In the genomic region with DNA sequence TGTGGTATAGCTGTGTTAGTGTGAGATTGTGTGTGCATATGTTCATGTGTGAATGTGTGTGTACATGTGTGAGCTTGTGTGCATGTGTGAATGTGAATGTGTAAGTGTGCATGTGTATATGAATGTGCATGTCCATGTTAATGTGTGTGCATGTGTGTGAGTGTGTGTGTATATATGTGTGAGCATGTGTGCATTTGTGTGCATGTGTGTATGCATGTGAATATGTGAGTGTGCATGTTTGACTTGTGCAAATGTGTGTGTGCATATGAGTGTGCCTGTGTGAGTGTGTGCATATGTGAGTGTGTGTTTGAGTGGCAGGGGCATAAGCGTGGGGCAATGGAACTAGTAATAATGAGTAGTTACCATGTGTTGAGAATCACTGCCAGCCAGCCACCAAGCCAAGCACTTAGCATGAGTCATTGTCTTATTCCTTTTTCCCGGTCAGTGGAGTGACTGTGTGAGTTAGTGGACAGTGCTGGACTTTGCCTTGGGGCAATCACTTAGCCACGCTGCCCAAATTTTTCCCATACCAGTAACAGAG, we compare ENCODE assay signal across 1 cellular context.
TF ChIP-seq lines count a peak whose summit lies in the region.

No MANE protein-coding gene starts in this region.

TF ChIP-seq in HEK293, 187 proteins besides CTCF, POLR2A, EP300 and RAD21 (continued from another document):
- TF ChIP-seq, protein P1, sequence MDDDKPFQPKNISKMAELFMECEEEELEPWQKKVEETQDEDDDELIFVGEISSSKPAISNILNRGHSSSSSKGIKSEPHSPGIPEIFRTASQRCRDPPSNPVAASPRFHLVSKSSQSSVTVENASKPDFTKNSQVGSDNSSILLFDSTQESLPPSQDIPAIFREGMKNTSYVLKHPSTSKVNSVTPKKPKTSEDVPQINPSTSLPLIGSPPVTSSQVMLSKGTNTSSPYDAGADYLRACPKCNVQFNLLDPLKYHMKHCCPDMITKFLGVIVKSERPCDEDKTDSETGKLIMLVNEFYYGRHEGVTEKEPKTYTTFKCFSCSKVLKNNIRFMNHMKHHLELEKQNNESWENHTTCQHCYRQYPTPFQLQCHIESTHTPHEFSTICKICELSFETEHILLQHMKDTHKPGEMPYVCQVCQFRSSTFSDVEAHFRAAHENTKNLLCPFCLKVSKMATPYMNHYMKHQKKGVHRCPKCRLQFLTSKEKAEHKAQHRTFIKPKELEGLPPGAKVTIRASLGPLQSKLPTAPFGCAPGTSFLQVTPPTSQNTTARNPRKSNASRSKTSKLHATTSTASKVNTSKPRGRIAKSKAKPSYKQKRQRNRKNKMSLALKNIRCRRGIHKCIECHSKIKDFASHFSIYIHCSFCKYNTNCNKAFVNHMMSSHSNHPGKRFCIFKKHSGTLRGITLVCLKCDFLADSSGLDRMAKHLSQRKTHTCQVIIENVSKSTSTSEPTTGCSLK (tag by site-specific recombination; IDR thresholded peaks at IDR 0.05): no peak
- TF ChIP-seq ZNF658 (tag by site-specific recombination; IDR thresholded peaks at IDR 0.05) (no peak), ZNF585B (tag by site-specific recombination; IDR thresholded peaks at IDR 0.05) (no peak), ZNF48 (tag by site-specific recombination; IDR thresholded peaks at IDR 0.05) (no peak), SP7 (tag by site-specific recombination; IDR thresholded peaks at IDR 0.05) (no peak), KLF7 (tag by site-specific recombination; IDR thresholded peaks at IDR 0.05; ENCODE audit: borderline replicate concordance) (no peak), IKZF3 (tag by site-specific recombination; IDR thresholded peaks at IDR 0.05) (no peak), ZNF660 (tag by site-specific recombination; IDR thresholded peaks at IDR 0.05) (no peak), EGR2 (tag by site-specific recombination; IDR thresholded peaks at IDR 0.05; ENCODE audit: low read depth) (no peak), ZNF335 (tag by site-specific recombination; conservative IDR thresholded peaks at IDR 0.05) (no peak), ZNF423 (tag by site-specific recombination; IDR thresholded peaks at IDR 0.05) (no peak), ZNF747 (tag by site-specific recombination; IDR thresholded peaks at IDR 0.05) (no peak), ZBTB8A (tag by site-specific recombination; IDR thresholded peaks at IDR 0.05) (no peak)
- TF ChIP-seq, protein P2, sequence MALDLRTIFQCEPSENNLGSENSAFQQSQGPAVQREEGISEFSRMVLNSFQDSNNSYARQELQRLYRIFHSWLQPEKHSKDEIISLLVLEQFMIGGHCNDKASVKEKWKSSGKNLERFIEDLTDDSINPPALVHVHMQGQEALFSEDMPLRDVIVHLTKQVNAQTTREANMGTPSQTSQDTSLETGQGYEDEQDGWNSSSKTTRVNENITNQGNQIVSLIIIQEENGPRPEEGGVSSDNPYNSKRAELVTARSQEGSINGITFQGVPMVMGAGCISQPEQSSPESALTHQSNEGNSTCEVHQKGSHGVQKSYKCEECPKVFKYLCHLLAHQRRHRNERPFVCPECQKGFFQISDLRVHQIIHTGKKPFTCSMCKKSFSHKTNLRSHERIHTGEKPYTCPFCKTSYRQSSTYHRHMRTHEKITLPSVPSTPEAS (tag by site-specific recombination; IDR thresholded peaks at IDR 0.05): peak; percentile 94
- TF ChIP-seq, protein P3, sequence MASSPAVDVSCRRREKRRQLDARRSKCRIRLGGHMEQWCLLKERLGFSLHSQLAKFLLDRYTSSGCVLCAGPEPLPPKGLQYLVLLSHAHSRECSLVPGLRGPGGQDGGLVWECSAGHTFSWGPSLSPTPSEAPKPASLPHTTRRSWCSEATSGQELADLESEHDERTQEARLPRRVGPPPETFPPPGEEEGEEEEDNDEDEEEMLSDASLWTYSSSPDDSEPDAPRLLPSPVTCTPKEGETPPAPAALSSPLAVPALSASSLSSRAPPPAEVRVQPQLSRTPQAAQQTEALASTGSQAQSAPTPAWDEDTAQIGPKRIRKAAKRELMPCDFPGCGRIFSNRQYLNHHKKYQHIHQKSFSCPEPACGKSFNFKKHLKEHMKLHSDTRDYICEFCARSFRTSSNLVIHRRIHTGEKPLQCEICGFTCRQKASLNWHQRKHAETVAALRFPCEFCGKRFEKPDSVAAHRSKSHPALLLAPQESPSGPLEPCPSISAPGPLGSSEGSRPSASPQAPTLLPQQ (tag by site-specific recombination; IDR thresholded peaks at IDR 0.05): no peak
- TF ChIP-seq, protein P4, sequence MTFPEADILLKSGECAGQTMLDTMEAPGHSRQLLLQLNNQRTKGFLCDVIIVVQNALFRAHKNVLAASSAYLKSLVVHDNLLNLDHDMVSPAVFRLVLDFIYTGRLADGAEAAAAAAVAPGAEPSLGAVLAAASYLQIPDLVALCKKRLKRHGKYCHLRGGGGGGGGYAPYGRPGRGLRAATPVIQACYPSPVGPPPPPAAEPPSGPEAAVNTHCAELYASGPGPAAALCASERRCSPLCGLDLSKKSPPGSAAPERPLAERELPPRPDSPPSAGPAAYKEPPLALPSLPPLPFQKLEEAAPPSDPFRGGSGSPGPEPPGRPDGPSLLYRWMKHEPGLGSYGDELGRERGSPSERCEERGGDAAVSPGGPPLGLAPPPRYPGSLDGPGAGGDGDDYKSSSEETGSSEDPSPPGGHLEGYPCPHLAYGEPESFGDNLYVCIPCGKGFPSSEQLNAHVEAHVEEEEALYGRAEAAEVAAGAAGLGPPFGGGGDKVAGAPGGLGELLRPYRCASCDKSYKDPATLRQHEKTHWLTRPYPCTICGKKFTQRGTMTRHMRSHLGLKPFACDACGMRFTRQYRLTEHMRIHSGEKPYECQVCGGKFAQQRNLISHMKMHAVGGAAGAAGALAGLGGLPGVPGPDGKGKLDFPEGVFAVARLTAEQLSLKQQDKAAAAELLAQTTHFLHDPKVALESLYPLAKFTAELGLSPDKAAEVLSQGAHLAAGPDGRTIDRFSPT (tag by site-specific recombination; IDR thresholded peaks at IDR 0.05): peak; percentile 33; the same call in 1 of the 2 replicates
- TF ChIP-seq, protein P5, sequence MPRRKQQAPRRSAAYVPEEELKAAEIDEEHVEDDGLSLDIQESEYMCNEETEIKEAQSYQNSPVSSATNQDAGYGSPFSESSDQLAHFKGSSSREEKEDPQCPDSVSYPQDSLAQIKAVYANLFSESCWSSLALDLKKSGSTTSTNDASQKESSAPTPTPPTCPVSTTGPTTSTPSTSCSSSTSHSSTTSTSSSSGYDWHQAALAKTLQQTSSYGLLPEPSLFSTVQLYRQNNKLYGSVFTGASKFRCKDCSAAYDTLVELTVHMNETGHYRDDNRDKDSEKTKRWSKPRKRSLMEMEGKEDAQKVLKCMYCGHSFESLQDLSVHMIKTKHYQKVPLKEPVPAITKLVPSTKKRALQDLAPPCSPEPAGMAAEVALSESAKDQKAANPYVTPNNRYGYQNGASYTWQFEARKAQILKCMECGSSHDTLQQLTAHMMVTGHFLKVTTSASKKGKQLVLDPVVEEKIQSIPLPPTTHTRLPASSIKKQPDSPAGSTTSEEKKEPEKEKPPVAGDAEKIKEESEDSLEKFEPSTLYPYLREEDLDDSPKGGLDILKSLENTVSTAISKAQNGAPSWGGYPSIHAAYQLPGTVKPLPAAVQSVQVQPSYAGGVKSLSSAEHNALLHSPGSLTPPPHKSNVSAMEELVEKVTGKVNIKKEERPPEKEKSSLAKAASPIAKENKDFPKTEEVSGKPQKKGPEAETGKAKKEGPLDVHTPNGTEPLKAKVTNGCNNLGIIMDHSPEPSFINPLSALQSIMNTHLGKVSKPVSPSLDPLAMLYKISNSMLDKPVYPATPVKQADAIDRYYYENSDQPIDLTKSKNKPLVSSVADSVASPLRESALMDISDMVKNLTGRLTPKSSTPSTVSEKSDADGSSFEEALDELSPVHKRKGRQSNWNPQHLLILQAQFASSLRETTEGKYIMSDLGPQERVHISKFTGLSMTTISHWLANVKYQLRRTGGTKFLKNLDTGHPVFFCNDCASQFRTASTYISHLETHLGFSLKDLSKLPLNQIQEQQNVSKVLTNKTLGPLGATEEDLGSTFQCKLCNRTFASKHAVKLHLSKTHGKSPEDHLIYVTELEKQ (tag by site-specific recombination; IDR thresholded peaks at IDR 0.05; ENCODE audit: borderline replicate concordance): no peak
- TF ChIP-seq, protein P6, sequence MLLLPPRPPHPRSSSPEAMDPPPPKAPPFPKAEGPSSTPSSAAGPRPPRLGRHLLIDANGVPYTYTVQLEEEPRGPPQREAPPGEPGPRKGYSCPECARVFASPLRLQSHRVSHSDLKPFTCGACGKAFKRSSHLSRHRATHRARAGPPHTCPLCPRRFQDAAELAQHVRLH (tag by site-specific recombination; IDR thresholded peaks at IDR 0.05): no peak
TF ChIP-seq in HEK293: peak in this region for 9.
